Comparison of ENCODE assay signal across 1 cellular context in the genomic region with DNA sequence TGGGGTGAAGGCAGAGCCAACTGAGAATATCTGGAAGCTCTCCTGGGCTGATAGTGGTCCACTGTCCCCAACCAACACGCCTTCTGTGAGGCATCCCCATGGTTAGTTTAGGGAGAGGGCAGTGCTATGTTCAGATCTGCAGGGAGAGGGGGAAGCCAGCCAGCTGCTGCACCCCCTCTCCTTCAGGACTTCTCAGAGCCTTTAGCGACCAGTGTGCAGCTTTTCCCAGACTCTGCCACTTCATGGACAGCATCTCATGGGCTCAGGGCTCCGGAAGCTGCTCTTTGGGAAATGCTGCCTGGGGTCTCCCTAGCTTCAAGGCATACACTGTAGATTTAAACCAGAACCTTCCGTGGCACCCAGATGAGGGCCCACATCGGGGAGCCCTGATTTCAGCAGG.
TF ChIP-seq lines count a peak whose summit lies in the region.

No MANE protein-coding gene starts in this region.

TF ChIP-seq in IMR-90, 13 proteins besides CTCF, POLR2A, EP300 and RAD21:
- TF ChIP-seq RCOR1 (IDR thresholded peaks at IDR 0.05; ENCODE audit: insufficient replicate concordance, low read length) = no peak
- no peak for TF ChIP-seq MXI1 (IDR thresholded peaks at IDR 0.05; ENCODE audit: borderline replicate concordance, low read depth, low read length)
- no peak for TF ChIP-seq MAFK (IDR thresholded peaks at IDR 0.05; ENCODE audit: low read depth, low read length)
- TF ChIP-seq BHLHE40 (IDR thresholded peaks at IDR 0.05; ENCODE audit: low read depth, low read length) = no peak
- TF ChIP-seq CHD1 (IDR thresholded peaks at IDR 0.05; ENCODE audit: low read depth, low read length) = no peak
- no peak for TF ChIP-seq MAZ (IDR thresholded peaks at IDR 0.05; ENCODE audit: borderline replicate concordance, low read depth, low read length)
- no peak for TF ChIP-seq FOS (IDR thresholded peaks at IDR 0.05; ENCODE audit: low read depth, low read length)
- no peak for TF ChIP-seq SMC3 (IDR thresholded peaks at IDR 0.05; ENCODE audit: low read depth, low read length)
- TF ChIP-seq, protein P1, sequence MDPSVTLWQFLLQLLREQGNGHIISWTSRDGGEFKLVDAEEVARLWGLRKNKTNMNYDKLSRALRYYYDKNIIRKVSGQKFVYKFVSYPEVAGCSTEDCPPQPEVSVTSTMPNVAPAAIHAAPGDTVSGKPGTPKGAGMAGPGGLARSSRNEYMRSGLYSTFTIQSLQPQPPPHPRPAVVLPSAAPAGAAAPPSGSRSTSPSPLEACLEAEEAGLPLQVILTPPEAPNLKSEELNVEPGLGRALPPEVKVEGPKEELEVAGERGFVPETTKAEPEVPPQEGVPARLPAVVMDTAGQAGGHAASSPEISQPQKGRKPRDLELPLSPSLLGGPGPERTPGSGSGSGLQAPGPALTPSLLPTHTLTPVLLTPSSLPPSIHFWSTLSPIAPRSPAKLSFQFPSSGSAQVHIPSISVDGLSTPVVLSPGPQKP (IDR thresholded peaks at IDR 0.05; ENCODE audit: borderline replicate concordance, low read depth, low read length) = no peak
- no peak for TF ChIP-seq CEBPB (IDR thresholded peaks at IDR 0.05; ENCODE audit: low read depth, low read length)
- no peak for TF ChIP-seq RFX5 (IDR thresholded peaks at IDR 0.05; ENCODE audit: low read depth, low read length)
- no peak for TF ChIP-seq USF2 (IDR thresholded peaks at IDR 0.05; ENCODE audit: low read depth, low read length)
- TF ChIP-seq NFE2L2 (IDR thresholded peaks at IDR 0.05; ENCODE audit: low read depth, low read length) = no peak
TF ChIP-seq in IMR-90: peak in this region for 0.
